Comparison of ENCODE assay signal across 35 cellular contexts in the genomic region with DNA sequence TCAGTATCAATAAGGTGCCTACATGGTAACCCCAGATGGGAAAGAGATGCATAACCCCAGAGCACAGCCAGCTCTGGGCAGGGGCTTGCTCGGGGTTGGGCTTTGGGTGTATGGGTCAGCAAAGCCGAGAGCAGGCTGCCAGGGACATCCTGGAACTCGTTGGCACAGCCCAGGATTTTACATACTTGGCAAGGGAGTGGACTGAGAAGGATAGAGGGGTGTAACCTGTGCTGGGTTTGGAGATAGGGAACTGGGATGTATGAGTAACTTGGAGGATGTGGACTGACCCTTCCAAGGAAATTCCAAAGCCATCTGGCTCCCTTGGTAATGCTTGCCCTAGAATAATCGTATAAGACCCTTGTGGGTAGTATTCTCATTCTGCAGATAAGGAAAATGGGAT. TPM values are rescaled to one million over a fixed set of nuclear protein-coding genes. Genes with fewer than 3 reads are reported as not detected.
"Had no signal": no experiment of that assay in that cellular context is flagged by ENCODE, and none has a peak within 500 bp of the region (broad histone marks: within the 10 kb centered on the region; RNA-seq: fewer than 3 reads in every experiment).

No MANE protein-coding gene starts in this region.

- H3K4me3 Mint-ChIP-seq: activated CD4-positive, alpha-beta memory T cell treated with anti-CD3 and anti-CD28 coated beads for 36 hours; activated CD4-positive, alpha-beta T cell treated with anti-CD3 and anti-CD28 coated beads, Interleukin-2, amount 10 ng/mL, durations not matched to agents 24 days and 14 days; activated naive CD4-positive, alpha-beta T cell treated with anti-CD3 and anti-CD28 coated beads for 36 hours; activated naive CD8-positive, alpha-beta T cell treated with anti-CD3 and anti-CD28 coated beads for 36 hours; activated T-helper 1 cell treated with anti-CD3 and anti-CD28 coated beads, Interleukin-12 subunit alpha, Interleukin-12 subunit beta, Interleukin-2, Interleukin-4 antibody, amounts not matched to agents 30 ng/mL and 10 ng/mL and 1 ng/mL, durations not matched to agents 14 hours and 24 hours and 36 hours; central memory CD8-positive, alpha-beta T cell; dendritic cell treated with granulocyte-macrophage colony-stimulating factor and Interleukin-4, amounts not matched to agents 40 ng/mL and 50 ng/mL, for 4 days; nephron progenitor cell; stimulated activated memory B cell treated with anti-CD40 and anti-IgM and Interleukin-4, amounts not matched to agents 10 μg/mL and 1 μg/mL and 100 μg/mL, for 72 hours; stimulated activated naive CD8-positive, alpha-beta T cell treated with anti-CD3 and anti-CD28 coated beads, Interleukin-15, amount 100 ng/mL, for 72 hours had no signal

- FAIRE-seq: frontal cortex, islet of Langerhans had no signal

- ATAC-seq: right lobe of liver; stimulated activated memory B cell treated with anti-CD40 and anti-IgM and Interleukin-4, amounts not matched to agents 10 μg/mL and 1 μg/mL and 100 μg/mL, for 72 hours; stimulated activated naive CD8-positive, alpha-beta T cell treated with anti-CD3 and anti-CD28 coated beads, Interleukin-15, amount 100 ng/mL, for 72 hours had no signal

- H3K4me1 ChIP-seq: adrenal gland, ascending aorta, esophagus muscularis mucosa, left ventricle myocardium inferior, right lobe of liver, upper lobe of left lung, vagina had no signal

- H3K9me3 ChIP-seq: adrenal gland, neutrophil, ovary, vagina had no signal

- H3K36me3 Mint-ChIP-seq: activated CD4-positive, alpha-beta memory T cell treated with anti-CD3 and anti-CD28 coated beads for 36 hours; stimulated activated memory B cell treated with anti-CD40 and anti-IgM and Interleukin-4, amounts not matched to agents 10 μg/mL and 1 μg/mL and 100 μg/mL, for 72 hours had no signal

- H3K27ac Mint-ChIP-seq: activated CD4-positive, alpha-beta memory T cell treated with anti-CD3 and anti-CD28 coated beads for 36 hours; activated CD4-positive, alpha-beta T cell treated with anti-CD3 and anti-CD28 coated beads, Interleukin-2, amount 10 ng/mL, durations not matched to agents 24 days and 14 days; activated naive CD4-positive, alpha-beta T cell treated with anti-CD3 and anti-CD28 coated beads for 36 hours; activated naive CD8-positive, alpha-beta T cell treated with anti-CD3 and anti-CD28 coated beads for 36 hours; activated T-helper 1 cell treated with anti-CD3 and anti-CD28 coated beads, Interleukin-12 subunit alpha, Interleukin-12 subunit beta, Interleukin-2, Interleukin-4 antibody, amounts not matched to agents 30 ng/mL and 10 ng/mL and 1 ng/mL, durations not matched to agents 14 hours and 24 hours and 36 hours; dendritic cell treated with granulocyte-macrophage colony-stimulating factor and Interleukin-4, amounts not matched to agents 40 ng/mL and 50 ng/mL, for 4 days; naive B cell; progenitor cell of endocrine pancreas; stimulated activated memory B cell treated with anti-CD40 and anti-IgM and Interleukin-4, amounts not matched to agents 10 μg/mL and 1 μg/mL and 100 μg/mL, for 72 hours; stimulated activated naive CD8-positive, alpha-beta T cell treated with anti-CD3 and anti-CD28 coated beads, Interleukin-15, amount 100 ng/mL, for 72 hours had no signal

- DNase-seq: activated CD4-positive, alpha-beta memory T cell treated with anti-CD3 and anti-CD28 coated beads for 36 hours; activated CD4-positive, alpha-beta T cell treated with anti-CD3 and anti-CD28 coated beads, Interleukin-2, amount 10 ng/mL, durations not matched to agents 24 days and 14 days; activated CD4-positive, CD25-positive, alpha-beta regulatory T cell treated with anti-CD3 and anti-CD28 coated beads, Interleukin-2, amount 50 U/mL, for 72 hours; activated CD8-positive, alpha-beta memory T cell treated with anti-CD3 and anti-CD28 coated beads, Interleukin-2, amount 50 U/mL, for 4 hours; activated effector memory CD4-positive, alpha-beta T cell treated with anti-CD3 and anti-CD28 coated beads, Interleukin-2, amount 50 U/mL, for 16 hours; activated naive CD4-positive, alpha-beta T cell treated with anti-CD3 and anti-CD28 coated beads for 36 hours; activated naive CD8-positive, alpha-beta T cell treated with anti-CD3 and anti-CD28 coated beads for 36 hours; activated T-cell treated with anti-CD3 and anti-CD28 coated beads, Interleukin-2, amount 50 U/mL, for 1 hour; adrenal gland; effector CD4-positive, alpha-beta T cell; left ventricle myocardium inferior; naive B cell; nephron progenitor cell; ovary; right lobe of liver; stimulated activated CD4-positive, alpha-beta T cell treated with anti-CD3 and anti-CD28 coated beads, Interleukin-4, amount 100 ng/mL, for 4 hours; stimulated activated CD8-positive, alpha-beta memory T cell treated with anti-CD3 and anti-CD28 coated beads, Interleukin-4, amount 100 ng/mL, for 48 hours; stimulated activated naive CD8-positive, alpha-beta T cell treated with anti-CD3 and anti-CD28 coated beads, Interleukin-15, amount 100 ng/mL, for 72 hours; substantia nigra; T-helper 2 cell; upper lobe of left lung had no signal

- H3K36me3 ChIP-seq: adrenal gland, ascending aorta, esophagus muscularis mucosa, left ventricle myocardium inferior, neutrophil, ovary, upper lobe of left lung, vagina had no signal

- H3K27me3 ChIP-seq: adrenal gland, ascending aorta, esophagus muscularis mucosa, neutrophil, ovary, right lobe of liver, upper lobe of left lung, vagina had no signal

- H3K4me1 Mint-ChIP-seq: activated CD4-positive, alpha-beta T cell treated with anti-CD3 and anti-CD28 coated beads, Interleukin-2, amount 10 ng/mL, durations not matched to agents 24 days and 14 days; activated naive CD8-positive, alpha-beta T cell treated with anti-CD3 and anti-CD28 coated beads for 36 hours; central memory CD8-positive, alpha-beta T cell; naive B cell; nephron progenitor cell; stimulated activated memory B cell treated with anti-CD40 and anti-IgM and Interleukin-4, amounts not matched to agents 10 μg/mL and 1 μg/mL and 100 μg/mL, for 72 hours; stimulated activated naive CD8-positive, alpha-beta T cell treated with anti-CD3 and anti-CD28 coated beads, Interleukin-15, amount 100 ng/mL, for 72 hours had no signal

- H3K4me3 ChIP-seq: adrenal gland, ascending aorta, esophagus muscularis mucosa, left ventricle myocardium inferior, lung, ovary, right lobe of liver, skin epidermis, upper lobe of left lung, vagina had no signal

- H3K27me3 Mint-ChIP-seq: activated CD4-positive, alpha-beta memory T cell treated with anti-CD3 and anti-CD28 coated beads for 36 hours; activated CD4-positive, alpha-beta T cell treated with anti-CD3 and anti-CD28 coated beads, Interleukin-2, amount 10 ng/mL, durations not matched to agents 24 days and 14 days; activated naive CD8-positive, alpha-beta T cell treated with anti-CD3 and anti-CD28 coated beads for 36 hours; central memory CD8-positive, alpha-beta T cell; naive B cell; progenitor cell of endocrine pancreas; stimulated activated naive CD8-positive, alpha-beta T cell treated with anti-CD3 and anti-CD28 coated beads, Interleukin-15, amount 100 ng/mL, for 72 hours had no signal

- H3K27ac ChIP-seq: adrenal gland, ascending aorta, esophagus muscularis mucosa, left ventricle myocardium inferior, neutrophil, ovary, right lobe of liver, skin epidermis, upper lobe of left lung, vagina had no signal

RNA-seq across cellular contexts. Expression of a gene that starts 44.2 kb away (rescaled TPM):
- total RNA-seq: activated CD4-positive, alpha-beta memory T cell treated with anti-CD3 and anti-CD28 coated beads for 36 hours; activated CD4-positive, alpha-beta T cell treated with anti-CD3 and anti-CD28 coated beads, Interleukin-2, amount 10 ng/mL, durations not matched to agents 24 days and 14 days; activated CD8-positive, alpha-beta memory T cell treated with anti-CD3 and anti-CD28 coated beads for 36 hours; activated naive CD4-positive, alpha-beta T cell treated with anti-CD3 and anti-CD28 coated beads for 36 hours; activated naive CD8-positive, alpha-beta T cell treated with anti-CD3 and anti-CD28 coated beads for 36 hours; activated T-helper 1 cell treated with anti-CD3 and anti-CD28 coated beads, Interleukin-12 subunit alpha, Interleukin-12 subunit beta, Interleukin-2, Interleukin-4 antibody, amounts not matched to agents 30 ng/mL and 10 ng/mL and 1 ng/mL, durations not matched to agents 14 hours and 24 hours and 36 hours; left ventricle myocardium inferior; vagina had no signal
